Comparison of ENCODE assay signal across 9 cellular contexts in genomic region chr19:54248016-54248601, GRCh38. TPM values are rescaled to one million over a fixed set of nuclear protein-coding genes. Genes with fewer than 3 reads are reported as not detected.
DNase-seq lines count a peak whose midpoint lies in the region; ATAC-seq, FAIRE-seq and TF ChIP-seq lines count a peak whose summit lies in the region.
"Had no signal": no experiment of that assay in that cellular context is flagged by ENCODE, and none has a peak within 500 bp of the region (broad histone marks: within the 10 kb centered on the region; RNA-seq: fewer than 3 reads in every experiment).

No MANE protein-coding gene starts in this region.

- H3K4me3 ChIP-seq in BLaER1 (peak overlapping the region; percentile 44), NB4 (ENCODE audit: low read depth, low read length) (no peak overlapping the region), K562 (no peak overlapping the region), stomach (no peak overlapping the region)

- DNase-seq in NB4 (ENCODE audit: low read depth) = peak; percentile 75
- DNase-seq in K562 (ENCODE audit: extremely low read depth in 1 of 4, low spot score in 3 of 4) = no peak
- no peak for DNase-seq in DMS79 (lab: John Stamatoyannopoulos, UW)
- DNase-seq in stomach = no peak

- no peak for TF ChIP-seq RAD21 in K562 (CRISPR knock-in tag; conservative IDR thresholded peaks at IDR 0.05 in 1 of 2, IDR thresholded peaks at IDR 0.05 in 1 of 2)

- peak overlapping the region; percentile 92 for H3K4me2 ChIP-seq in BLaER1
- H3K4me2 ChIP-seq in K562 (ENCODE audit: insufficient read depth, low read length) = no peak overlapping the region

- H3K27me3 Mint-ChIP-seq in nephron (ENCODE audit: low read depth) = peaks cover 12% of the 10 kb centered on the region

- TF ChIP-seq EP300 in K562 (IDR thresholded peaks at IDR 0.05; ENCODE audit: low read length) (no peak), stomach (IDR thresholded peaks at IDR 0.05) (no peak)

- 1% methylated on average over 8 of the region's 8 CpGs for WGBS in K562 (ENCODE audit: insufficient coverage, low coverage, missing lambda C conversion rate)
- 56 to 68% (median 63%) methylated on average over 8 of the region's 8 CpGs for WGBS in stomach, 5 donors

- H3K9ac ChIP-seq in BLaER1 (peak overlapping the region; percentile 69; the same call in 1 of the 2 replicates), K562 (ENCODE audit: insufficient read depth in 1 of 2, low read depth in 2 of 2, low read length in 2 of 2) (no peak overlapping the region)

- in situ Hi-C loops in K562 (cut with MboI) = no loop called here

- H3K9me3 ChIP-seq in BLaER1 = no peaks in the 10 kb centered on the region
- H3K9me3 ChIP-seq in K562 (replicated peaks; ENCODE audit: control insufficient read depth, insufficient read depth, low read depth, low read length) = no peaks in the 10 kb centered on the region
- H3K9me3 ChIP-seq in stomach = no peaks in the 10 kb centered on the region

- intact Hi-C loops in K562 (cut with micrococcal nuclease) (no loop called here), stomach (cut with DNase I; ENCODE audit: low total_unique reads) (no loop called here)

- no peaks in the 10 kb centered on the region for H3K79me2 ChIP-seq in K562 (ENCODE audit: control insufficient read depth, insufficient read depth, low read length)

- no peak overlapping the region for H2AFZ ChIP-seq in K562 (ENCODE audit: low read depth, low read length)

- peak overlapping the region; percentile 88 to 92 (median 89) for H3K27ac Mint-ChIP-seq in nephron

- H3K4me1 ChIP-seq in BLaER1 = peaks cover 40% of the 10 kb centered on the region
- no peaks in the 10 kb centered on the region; a peak in 1 of 5 replicates for H3K4me1 ChIP-seq in K562 (replicated peaks in 1 of 2; ENCODE audit: control insufficient read depth in 2 of 2, insufficient read depth in 2 of 2, low read length in 2 of 2)
- H3K4me1 ChIP-seq in stomach = peaks cover 0 to 16% (median 0%) of the 10 kb centered on the region in 4 donors

- H3K4me3 Mint-ChIP-seq in nephron = no peak overlapping the region

- no peaks in the 10 kb centered on the region for H3K9me1 ChIP-seq in K562 (ENCODE audit: control insufficient read depth, insufficient read depth, low read length)

- ATAC-seq in K562 (peak; percentile 38; the same call in 2 of the 3 replicates), GM19467 (IDR thresholded peaks at IDR 0.05; ENCODE audit: unreplicated experiment) (no peak), GM21529 (IDR thresholded peaks at IDR 0.05; ENCODE audit: unreplicated experiment) (no peak)

- CTCF ChIA-PET in K562 (lab: Yijun Ruan, JAX; ENCODE audit: low intra/inter-chr PET ratio) = no interaction called here

- H3K36me3 Mint-ChIP-seq in nephron (ENCODE audit: low read depth) = no peaks in the 10 kb centered on the region

- no peak for TF ChIP-seq POLR2A in NB4 (IDR thresholded peaks at IDR 0.05; ENCODE audit: extremely low read depth, insufficient read length)
- TF ChIP-seq POLR2A in K562 (conservative IDR thresholded peaks at IDR 0.05) = no peak
- TF ChIP-seq POLR2A in stomach (IDR thresholded peaks at IDR 0.05) = no peak

- H3K27me3 ChIP-seq in BLaER1 = no peaks in the 10 kb centered on the region
- H3K27me3 ChIP-seq in K562 (ENCODE audit: control insufficient read depth in 2 of 2, insufficient read depth in 2 of 2, low read length in 2 of 2) = peaks cover 41 to 48% of the 10 kb centered on the region in 2 experiments
- peaks cover 0 to 46% (median 13%) of the 10 kb centered on the region in 3 donors for H3K27me3 ChIP-seq in stomach

- H3K27ac ChIP-seq in BLaER1 (peak overlapping the region; percentile 77), K562 (ENCODE audit: extremely low read depth, low read depth, low read length) (no peak overlapping the region), stomach (peak overlapping the region in 2 of 5 donors; percentile 65 to 75)

- no peaks in the 10 kb centered on the region for H4K20me1 ChIP-seq in BLaER1
- no peaks in the 10 kb centered on the region for H4K20me1 ChIP-seq in K562 (replicated peaks; ENCODE audit: control insufficient read depth, insufficient read depth, low read length)

- H3K36me3 ChIP-seq in BLaER1 = no peaks in the 10 kb centered on the region
- no peaks in the 10 kb centered on the region for H3K36me3 ChIP-seq in K562 (ENCODE audit: control insufficient read depth, insufficient read depth, low read length)
- H3K36me3 ChIP-seq in stomach = no peaks in the 10 kb centered on the region

- TF ChIP-seq CTCF in NB4 (IDR thresholded peaks at IDR 0.05; ENCODE audit: low read depth, low read length) (no peak), K562 (IDR thresholded peaks at IDR 0.05 in 2 of 3, conservative IDR thresholded peaks at IDR 0.05 in 1 of 3; ENCODE audit: insufficient read depth in 2 of 3, low read depth in 1 of 3, low read length in 3 of 3) (no peak), nephron (IDR thresholded peaks at IDR 0.05; ENCODE audit: unreplicated experiment in 3 of 3) (no peak), stomach (IDR thresholded peaks at IDR 0.05) (no peak)

- POLR2A ChIA-PET in K562 (lab: Yijun Ruan, JAX) = no interaction called here

- no peak for FAIRE-seq in K562 (lab: Jason Lieb, UNC)

- H3K4me1 Mint-ChIP-seq in nephron = peaks cover 18% of the 10 kb centered on the region

- H3K9me3 Mint-ChIP-seq in nephron = no peaks in the 10 kb centered on the region

- no TSS peak for BruUV-seq in K562 (replicated peaks; lab: Mats Ljungman, UMichigan)

RNA-seq across cellular contexts. Expression of gene LILRA6, which starts 5.5 kb away (rescaled TPM):
- not detected in 2 replicates for total RNA-seq in K562 (2011; cell fraction: chromatin; rRNA removed; ENCODE audit: low replicate concordance)
- not detected in 2 replicates for total RNA-seq in K562 (2011; cell fraction: nucleolus; rRNA removed)
- total RNA-seq in K562 (2011; cell fraction: nucleoplasm; rRNA removed) = not detected in 2 replicates
- total RNA-seq in K562 (2014; rRNA removed) (not detected in 2 replicates), K562 (2014; rRNA removed; fragmentation: Illumina TruSeq; extraction: Trizol) (not detected in 2 replicates), K562 (2015; rRNA removed; fragmentation: Illumina TruSeq; extraction: Trizol) (not detected in 2 replicates), K562 (2021) (not detected in 2 replicates), stomach (1 to 10 TPM in 2 of 5 donors, under 1 TPM in 2, not detected in 1; 0.37 to 3.8 (median 1.4) TPM)
- polyA plus RNA-seq in K562 (2011; rRNA removed) (not detected in 2 replicates), K562 (2014; fragmentation: Illumina TruSeq; extraction: Trizol) (not detected in 2 replicates), K562 (2014; fragmentation: Nextera tagmentation; extraction: Ambion mirVana) (under 1 TPM in 1 of 2 experiments, not detected in 1; 0.03 TPM), K562 (2014; rRNA removed) (not detected in 2 replicates), stomach (1 to 10 TPM in 1 of 3 donors, under 1 TPM in 2; 0.20 to 1.8 (median 0.81) TPM)
- not detected in 2 replicates for polyA plus RNA-seq in K562 (2011; cell fraction: cytosol; rRNA removed)
- 0.07 and 0.11 TPM in 2 replicates for polyA plus RNA-seq in K562 (2011; cell fraction: nucleus; rRNA removed)
- polyA plus RNA-seq in K562 (2012) = 0.12 and 0.21 TPM in 2 replicates
- polyA minus RNA-seq in K562 (2011; rRNA and poly(A)+ RNA removed) = not detected in 2 replicates
- polyA minus RNA-seq in K562 (2011; cell fraction: cytosol; rRNA and poly(A)+ RNA removed) = not detected in 2 replicates
- polyA minus RNA-seq in K562 (2011; cell fraction: nucleus; rRNA and poly(A)+ RNA removed) = not detected in 2 replicates

RNA-seq across cellular contexts. Expression of gene LILRB5, which starts 9.0 kb away (rescaled TPM):
- not detected in 2 replicates for total RNA-seq in K562 (2011; cell fraction: chromatin; rRNA removed; ENCODE audit: low replicate concordance)
- total RNA-seq in K562 (2011; cell fraction: nucleolus; rRNA removed) = not detected in 2 replicates
- not detected in 2 replicates for total RNA-seq in K562 (2011; cell fraction: nucleoplasm; rRNA removed)
- total RNA-seq in K562 (2014; rRNA removed) = not detected in 2 replicates
- not detected in 2 replicates for total RNA-seq in K562 (2014; rRNA removed; fragmentation: Illumina TruSeq; extraction: Trizol)
- total RNA-seq in K562 (2015; rRNA removed; fragmentation: Illumina TruSeq; extraction: Trizol) = not detected in 2 replicates
- total RNA-seq in K562 (2021) = not detected in 2 replicates
- polyA plus RNA-seq in K562 (2011; rRNA removed) = not detected in 2 replicates
- not detected in 2 replicates for polyA plus RNA-seq in K562 (2011; cell fraction: cytosol; rRNA removed)
- polyA plus RNA-seq in K562 (2011; cell fraction: nucleus; rRNA removed) = not detected in 2 replicates
- polyA plus RNA-seq in K562 (2012) = not detected in 2 replicates
- polyA plus RNA-seq in K562 (2014; fragmentation: Illumina TruSeq; extraction: Trizol) = not detected in 2 replicates
- not detected for polyA plus RNA-seq in K562 (2014; fragmentation: Nextera tagmentation; extraction: Ambion mirVana)
- polyA plus RNA-seq in K562 (2014; rRNA removed) = not detected in 2 replicates
- not detected in 2 replicates for polyA minus RNA-seq in K562 (2011; rRNA and poly(A)+ RNA removed)
- not detected in 2 replicates for polyA minus RNA-seq in K562 (2011; cell fraction: cytosol; rRNA and poly(A)+ RNA removed)
- not detected in 2 replicates for polyA minus RNA-seq in K562 (2011; cell fraction: nucleus; rRNA and poly(A)+ RNA removed)
- total RNA-seq in stomach = 10 to 100 TPM in 1 of 5 donors, 1 to 10 TPM in 3, not detected in 1; 2.8 to 40.8 (median 5.0) TPM
- 1 to 10 TPM in 2 of 3 donors, under 1 TPM in 1; 0.28 to 3.4 (median 3.0) TPM for polyA plus RNA-seq in stomach
- total RNA-seq: T-helper 1 cell treated with Interleukin-12 subunit alpha and Interleukin-12 subunit beta and Interleukin-4 antibody, amounts not matched to agents 30 ng/mL and 1 ng/mL, for 36 hours had no signal

RNA-seq across cellular contexts. Expression of gene LILRB3, which starts 25.3 kb away (rescaled TPM):
- total RNA-seq in K562 (2011; cell fraction: chromatin; rRNA removed; ENCODE audit: low replicate concordance) = not detected in 2 replicates
- total RNA-seq in K562 (2011; cell fraction: nucleolus; rRNA removed) = not detected in 2 replicates
- total RNA-seq in K562 (2011; cell fraction: nucleoplasm; rRNA removed) = not detected in 2 replicates
- not detected in 2 replicates for total RNA-seq in K562 (2014; rRNA removed)
- total RNA-seq in K562 (2014; rRNA removed; fragmentation: Illumina TruSeq; extraction: Trizol) = not detected in 2 replicates
- total RNA-seq in K562 (2015; rRNA removed; fragmentation: Illumina TruSeq; extraction: Trizol) = not detected in 2 replicates
- not detected in 2 replicates for total RNA-seq in K562 (2021)
- not detected in 2 replicates for polyA plus RNA-seq in K562 (2011; rRNA removed)
- not detected in 2 replicates for polyA plus RNA-seq in K562 (2011; cell fraction: cytosol; rRNA removed)
- 0.18 TPM in 1 of 2 replicates, not detected in the other for polyA plus RNA-seq in K562 (2011; cell fraction: nucleus; rRNA removed)
- polyA plus RNA-seq in K562 (2012) = 0.21 and 0.56 TPM in 2 replicates
- not detected in 2 replicates for polyA plus RNA-seq in K562 (2014; fragmentation: Illumina TruSeq; extraction: Trizol)
- polyA plus RNA-seq in K562 (2014; fragmentation: Nextera tagmentation; extraction: Ambion mirVana) = under 1 TPM in 1 of 2 experiments, not detected in 1; 0.01 TPM
- 0.09 TPM in 1 of 2 replicates, not detected in the other for polyA plus RNA-seq in K562 (2014; rRNA removed)
- not detected in 2 replicates for polyA minus RNA-seq in K562 (2011; rRNA and poly(A)+ RNA removed)
- not detected in 2 replicates for polyA minus RNA-seq in K562 (2011; cell fraction: cytosol; rRNA and poly(A)+ RNA removed)
- polyA minus RNA-seq in K562 (2011; cell fraction: nucleus; rRNA and poly(A)+ RNA removed) = not detected in 2 replicates
- total RNA-seq in stomach = 10 to 100 TPM in 1 of 5 donors, 1 to 10 TPM in 2, under 1 TPM in 1, not detected in 1; 0.89 to 74.7 (median 2.4) TPM
- 1 to 10 TPM; 1.7 to 3.0 (median 2.5) TPM for polyA plus RNA-seq in stomach

RNA-seq across cellular contexts. Expression of gene LILRB2, which starts 32.8 kb away (rescaled TPM):
- not detected in 2 replicates for total RNA-seq in K562 (2011; cell fraction: chromatin; rRNA removed; ENCODE audit: low replicate concordance)
- total RNA-seq in K562 (2011; cell fraction: nucleolus; rRNA removed) = not detected in 2 replicates
- not detected in 2 replicates for total RNA-seq in K562 (2011; cell fraction: nucleoplasm; rRNA removed)
- total RNA-seq in K562 (2014; rRNA removed) (not detected in 2 replicates), K562 (2014; rRNA removed; fragmentation: Illumina TruSeq; extraction: Trizol) (not detected in 2 replicates), K562 (2015; rRNA removed; fragmentation: Illumina TruSeq; extraction: Trizol) (not detected in 2 replicates), K562 (2021) (not detected in 2 replicates), stomach (1 to 10 TPM in 3 of 5 donors, under 1 TPM in 1, not detected in 1; 0.87 to 2.2 (median 1.2) TPM)
- polyA plus RNA-seq in K562 (2011; rRNA removed) (not detected in 2 replicates), K562 (2014; fragmentation: Illumina TruSeq; extraction: Trizol) (not detected in 2 replicates), K562 (2014; fragmentation: Nextera tagmentation; extraction: Ambion mirVana) (not detected), K562 (2014; rRNA removed) (not detected in 2 replicates), stomach (1 to 10 TPM; 1.1 to 2.0 (median 1.2) TPM)
- not detected in 2 replicates for polyA plus RNA-seq in K562 (2011; cell fraction: cytosol; rRNA removed)
- not detected in 2 replicates for polyA plus RNA-seq in K562 (2011; cell fraction: nucleus; rRNA removed)
- not detected in 2 replicates for polyA plus RNA-seq in K562 (2012)
- polyA minus RNA-seq in K562 (2011; rRNA and poly(A)+ RNA removed) = not detected in 2 replicates
- polyA minus RNA-seq in K562 (2011; cell fraction: cytosol; rRNA and poly(A)+ RNA removed) = not detected in 2 replicates
- polyA minus RNA-seq in K562 (2011; cell fraction: nucleus; rRNA and poly(A)+ RNA removed) = not detected in 2 replicates
- total RNA-seq: T-helper 1 cell treated with Interleukin-12 subunit alpha and Interleukin-12 subunit beta and Interleukin-4 antibody, amounts not matched to agents 30 ng/mL and 1 ng/mL, for 36 hours had no signal

RNA-seq across cellular contexts. Expression of gene RPS9, which starts 47.5 kb away (rescaled TPM):
- 331 and 680 TPM in 2 replicates for total RNA-seq in K562 (2011; cell fraction: chromatin; rRNA removed; ENCODE audit: low replicate concordance)
- 909 and 1,212 TPM in 2 replicates for total RNA-seq in K562 (2011; cell fraction: nucleolus; rRNA removed)
- total RNA-seq in K562 (2011; cell fraction: nucleoplasm; rRNA removed) = 945 and 1,251 TPM in 2 replicates
- total RNA-seq in K562 (2014; rRNA removed) (4,156 and 4,613 TPM in 2 replicates), K562 (2014; rRNA removed; fragmentation: Illumina TruSeq; extraction: Trizol) (714 and 1,122 TPM in 2 replicates), K562 (2015; rRNA removed; fragmentation: Illumina TruSeq; extraction: Trizol) (1,777 and 1,782 TPM in 2 replicates), K562 (2021) (1,573 and 1,625 TPM in 2 replicates), stomach (1,000 to 10,000 TPM in 4 of 5 donors, 100 to 1,000 TPM in 1; 634 to 2,012 (median 1,471) TPM)
- polyA plus RNA-seq in K562 (2011; rRNA removed) (1,792 and 2,151 TPM in 2 replicates), K562 (2014; fragmentation: Illumina TruSeq; extraction: Trizol) (2,256 and 3,393 TPM in 2 replicates), K562 (2014; fragmentation: Nextera tagmentation; extraction: Ambion mirVana) (100 to 1,000 TPM; 456 to 490 TPM), K562 (2014; rRNA removed) (3,325 and 5,114 TPM in 2 replicates), stomach (1,000 to 10,000 TPM; 4,159 to 5,346 (median 4,356) TPM)
- 3,305 and 3,579 TPM in 2 replicates for polyA plus RNA-seq in K562 (2011; cell fraction: cytosol; rRNA removed)
- 1,541 and 1,658 TPM in 2 replicates for polyA plus RNA-seq in K562 (2011; cell fraction: nucleus; rRNA removed)
- 3,049 and 5,076 TPM in 2 replicates for polyA plus RNA-seq in K562 (2012)
- polyA minus RNA-seq in K562 (2011; rRNA and poly(A)+ RNA removed) = 287 and 381 TPM in 2 replicates
- 464 and 517 TPM in 2 replicates for polyA minus RNA-seq in K562 (2011; cell fraction: cytosol; rRNA and poly(A)+ RNA removed)
- 240 and 304 TPM in 2 replicates for polyA minus RNA-seq in K562 (2011; cell fraction: nucleus; rRNA and poly(A)+ RNA removed)
